In the genomic region with DNA sequence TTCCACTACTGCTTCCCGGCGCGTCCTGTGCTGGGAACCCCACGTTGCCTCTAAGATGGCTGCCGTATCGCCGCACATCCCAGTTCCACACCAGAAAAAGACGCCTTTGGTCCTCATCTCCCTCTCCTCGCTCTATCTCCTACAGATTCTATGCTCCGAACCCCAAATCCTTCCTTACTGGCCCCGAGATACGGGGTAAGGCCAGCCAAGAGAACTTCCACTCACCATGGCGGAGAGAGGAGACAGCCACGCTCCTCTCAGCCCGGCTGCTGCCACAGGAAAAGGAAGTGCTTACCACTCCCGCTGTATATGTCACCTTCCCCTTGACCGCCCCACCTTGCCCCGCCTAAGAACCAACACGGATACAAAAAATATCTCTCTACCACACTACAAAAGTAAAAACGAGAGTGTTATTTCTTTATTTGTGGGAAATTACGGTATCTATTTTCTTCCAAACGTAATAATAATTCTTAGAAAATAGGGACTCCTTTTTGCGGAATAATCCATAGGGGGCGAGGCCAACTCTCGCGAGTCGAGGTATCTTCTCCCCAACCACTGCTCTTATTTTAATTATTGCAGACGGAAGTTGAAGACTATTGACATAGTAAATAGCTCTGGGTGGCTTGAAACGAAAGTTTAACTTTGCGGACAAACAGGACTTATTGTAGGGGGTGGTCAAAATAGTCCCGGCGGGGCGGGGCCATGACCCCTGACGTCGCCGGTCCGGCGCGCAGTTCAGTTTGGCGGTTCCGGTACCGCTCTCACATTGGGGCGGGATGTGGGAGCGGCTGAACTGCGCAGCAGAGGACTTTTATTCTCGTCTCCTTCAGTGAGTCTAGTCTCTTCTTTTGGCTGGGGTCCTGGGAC, we compare ENCODE assay signal across 1 cellular context.
A peak's percentile ranks its signal among the peaks of the same experiment; 100 is the strongest.
TF ChIP-seq lines count a peak whose summit lies in the region.

RPL4 (minus strand) TSS at position 293 of the 867 bp plus-strand sequence; CDS start at position 228, 65 bp downstream.
ZWILCH (plus strand) TSS at position 764 of the 867 bp plus-strand sequence; CDS start at position 777, 13 bp downstream.

TF ChIP-seq in GM12878, 131 proteins besides CTCF, POLR2A, EP300 and RAD21 (continued from another document and continues in another):
- TF ChIP-seq ZBTB11 (CRISPR knock-in tag; IDR thresholded peaks at IDR 0.05) (no peak), ZSCAN29 (IDR thresholded peaks at IDR 0.05) (no peak), POU2F2 (IDR thresholded peaks at IDR 0.05; ENCODE audit: borderline replicate concordance, low read depth, low read length) (peak; percentile 93), PAX8 (IDR thresholded peaks at IDR 0.05) (peak; percentile 70; the same call in 1 of the 2 replicates), EZH2 (IDR thresholded peaks at IDR 0.05; ENCODE audit: borderline replicate concordance, control insufficient read depth, low read depth, low read length) (no peak), ZBTB40 (IDR thresholded peaks at IDR 0.05; ENCODE audit: borderline replicate concordance) (peak; percentile 99), SUPT20H (IDR thresholded peaks at IDR 0.05; ENCODE audit: borderline replicate concordance, control insufficient read depth, low read depth, low read length) (no peak), RFX5 (IDR thresholded peaks at IDR 0.05; ENCODE audit: low read depth, low read length) (no peak), PKNOX1 (IDR thresholded peaks at IDR 0.05) (peak; percentile 61; the same call in 1 of the 2 replicates), YBX1 (IDR thresholded peaks at IDR 0.05) (no peak), ETV6 (conservative IDR thresholded peaks at IDR 0.05 in 1 of 2, IDR thresholded peaks at IDR 0.05 in 1 of 2; ENCODE audit: borderline replicate concordance in 1 of 2, low read depth in 1 of 2) (peak in 1 of 2 experiments; percentile 55; a peak in 1 of 4 replicates), IRF5 (IDR thresholded peaks at IDR 0.05; ENCODE audit: borderline replicate concordance) (peak; percentile 75), RELA (IDR thresholded peaks at IDR 0.05; ENCODE audit: borderline replicate concordance, partially characterized antibody) (peak; percentile 35)
- TF ChIP-seq, protein P1, sequence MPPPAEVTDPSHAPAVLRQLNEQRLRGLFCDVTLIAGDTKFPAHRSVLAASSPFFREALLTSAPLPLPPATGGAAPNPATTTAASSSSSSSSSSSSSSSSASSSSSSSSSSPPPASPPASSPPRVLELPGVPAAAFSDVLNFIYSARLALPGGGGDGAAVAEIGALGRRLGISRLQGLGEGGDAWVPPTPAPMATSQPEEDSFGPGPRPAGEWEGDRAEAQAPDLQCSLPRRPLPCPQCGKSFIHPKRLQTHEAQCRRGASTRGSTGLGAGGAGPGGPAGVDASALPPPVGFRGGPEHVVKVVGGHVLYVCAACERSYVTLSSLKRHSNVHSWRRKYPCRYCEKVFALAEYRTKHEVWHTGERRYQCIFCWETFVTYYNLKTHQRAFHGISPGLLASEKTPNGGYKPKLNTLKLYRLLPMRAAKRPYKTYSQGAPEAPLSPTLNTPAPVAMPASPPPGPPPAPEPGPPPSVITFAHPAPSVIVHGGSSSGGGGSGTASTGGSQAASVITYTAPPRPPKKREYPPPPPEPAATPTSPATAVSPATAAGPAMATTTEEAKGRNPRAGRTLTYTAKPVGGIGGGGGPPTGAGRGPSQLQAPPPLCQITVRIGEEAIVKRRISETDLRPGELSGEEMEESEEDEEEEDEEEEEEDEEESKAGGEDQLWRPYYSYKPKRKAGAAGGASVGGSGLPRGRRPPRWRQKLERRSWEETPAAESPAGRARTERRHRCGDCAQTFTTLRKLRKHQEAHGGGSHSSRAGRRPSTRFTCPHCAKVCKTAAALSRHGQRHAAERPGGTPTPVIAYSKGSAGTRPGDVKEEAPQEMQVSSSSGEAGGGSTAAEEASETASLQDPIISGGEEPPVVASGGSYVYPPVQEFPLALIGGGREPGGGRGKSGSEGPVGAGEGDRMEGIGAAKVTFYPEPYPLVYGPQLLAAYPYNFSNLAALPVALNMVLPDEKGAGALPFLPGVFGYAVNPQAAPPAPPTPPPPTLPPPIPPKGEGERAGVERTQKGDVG (CRISPR knock-in tag; IDR thresholded peaks at IDR 0.05) = no peak
- TF ChIP-seq, protein P2, sequence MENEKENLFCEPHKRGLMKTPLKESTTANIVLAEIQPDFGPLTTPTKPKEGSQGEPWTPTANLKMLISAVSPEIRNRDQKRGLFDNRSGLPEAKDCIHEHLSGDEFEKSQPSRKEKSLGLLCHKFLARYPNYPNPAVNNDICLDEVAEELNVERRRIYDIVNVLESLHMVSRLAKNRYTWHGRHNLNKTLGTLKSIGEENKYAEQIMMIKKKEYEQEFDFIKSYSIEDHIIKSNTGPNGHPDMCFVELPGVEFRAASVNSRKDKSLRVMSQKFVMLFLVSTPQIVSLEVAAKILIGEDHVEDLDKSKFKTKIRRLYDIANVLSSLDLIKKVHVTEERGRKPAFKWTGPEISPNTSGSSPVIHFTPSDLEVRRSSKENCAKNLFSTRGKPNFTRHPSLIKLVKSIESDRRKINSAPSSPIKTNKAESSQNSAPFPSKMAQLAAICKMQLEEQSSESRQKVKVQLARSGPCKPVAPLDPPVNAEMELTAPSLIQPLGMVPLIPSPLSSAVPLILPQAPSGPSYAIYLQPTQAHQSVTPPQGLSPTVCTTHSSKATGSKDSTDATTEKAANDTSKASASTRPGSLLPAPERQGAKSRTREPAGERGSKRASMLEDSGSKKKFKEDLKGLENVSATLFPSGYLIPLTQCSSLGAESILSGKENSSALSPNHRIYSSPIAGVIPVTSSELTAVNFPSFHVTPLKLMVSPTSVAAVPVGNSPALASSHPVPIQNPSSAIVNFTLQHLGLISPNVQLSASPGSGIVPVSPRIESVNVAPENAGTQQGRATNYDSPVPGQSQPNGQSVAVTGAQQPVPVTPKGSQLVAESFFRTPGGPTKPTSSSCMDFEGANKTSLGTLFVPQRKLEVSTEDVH (IDR thresholded peaks at IDR 0.05; ENCODE audit: low read depth, partially characterized antibody) = peak; percentile 96
- TF ChIP-seq, protein P3, sequence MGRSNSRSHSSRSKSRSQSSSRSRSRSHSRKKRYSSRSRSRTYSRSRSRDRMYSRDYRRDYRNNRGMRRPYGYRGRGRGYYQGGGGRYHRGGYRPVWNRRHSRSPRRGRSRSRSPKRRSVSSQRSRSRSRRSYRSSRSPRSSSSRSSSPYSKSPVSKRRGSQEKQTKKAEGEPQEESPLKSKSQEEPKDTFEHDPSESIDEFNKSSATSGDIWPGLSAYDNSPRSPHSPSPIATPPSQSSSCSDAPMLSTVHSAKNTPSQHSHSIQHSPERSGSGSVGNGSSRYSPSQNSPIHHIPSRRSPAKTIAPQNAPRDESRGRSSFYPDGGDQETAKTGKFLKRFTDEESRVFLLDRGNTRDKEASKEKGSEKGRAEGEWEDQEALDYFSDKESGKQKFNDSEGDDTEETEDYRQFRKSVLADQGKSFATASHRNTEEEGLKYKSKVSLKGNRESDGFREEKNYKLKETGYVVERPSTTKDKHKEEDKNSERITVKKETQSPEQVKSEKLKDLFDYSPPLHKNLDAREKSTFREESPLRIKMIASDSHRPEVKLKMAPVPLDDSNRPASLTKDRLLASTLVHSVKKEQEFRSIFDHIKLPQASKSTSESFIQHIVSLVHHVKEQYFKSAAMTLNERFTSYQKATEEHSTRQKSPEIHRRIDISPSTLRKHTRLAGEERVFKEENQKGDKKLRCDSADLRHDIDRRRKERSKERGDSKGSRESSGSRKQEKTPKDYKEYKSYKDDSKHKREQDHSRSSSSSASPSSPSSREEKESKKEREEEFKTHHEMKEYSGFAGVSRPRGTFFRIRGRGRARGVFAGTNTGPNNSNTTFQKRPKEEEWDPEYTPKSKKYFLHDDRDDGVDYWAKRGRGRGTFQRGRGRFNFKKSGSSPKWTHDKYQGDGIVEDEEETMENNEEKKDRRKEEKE (IDR thresholded peaks at IDR 0.05) = no peak
- TF ChIP-seq, protein P4, sequence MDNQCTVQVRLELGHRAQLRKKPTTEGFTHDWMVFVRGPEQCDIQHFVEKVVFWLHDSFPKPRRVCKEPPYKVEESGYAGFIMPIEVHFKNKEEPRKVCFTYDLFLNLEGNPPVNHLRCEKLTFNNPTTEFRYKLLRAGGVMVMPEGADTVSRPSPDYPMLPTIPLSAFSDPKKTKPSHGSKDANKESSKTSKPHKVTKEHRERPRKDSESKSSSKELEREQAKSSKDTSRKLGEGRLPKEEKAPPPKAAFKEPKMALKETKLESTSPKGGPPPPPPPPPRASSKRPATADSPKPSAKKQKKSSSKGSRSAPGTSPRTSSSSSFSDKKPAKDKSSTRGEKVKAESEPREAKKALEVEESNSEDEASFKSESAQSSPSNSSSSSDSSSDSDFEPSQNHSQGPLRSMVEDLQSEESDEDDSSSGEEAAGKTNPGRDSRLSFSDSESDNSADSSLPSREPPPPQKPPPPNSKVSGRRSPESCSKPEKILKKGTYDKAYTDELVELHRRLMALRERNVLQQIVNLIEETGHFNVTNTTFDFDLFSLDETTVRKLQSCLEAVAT (IDR thresholded peaks at IDR 0.05) = peak; percentile 92
- TF ChIP-seq, protein P5, sequence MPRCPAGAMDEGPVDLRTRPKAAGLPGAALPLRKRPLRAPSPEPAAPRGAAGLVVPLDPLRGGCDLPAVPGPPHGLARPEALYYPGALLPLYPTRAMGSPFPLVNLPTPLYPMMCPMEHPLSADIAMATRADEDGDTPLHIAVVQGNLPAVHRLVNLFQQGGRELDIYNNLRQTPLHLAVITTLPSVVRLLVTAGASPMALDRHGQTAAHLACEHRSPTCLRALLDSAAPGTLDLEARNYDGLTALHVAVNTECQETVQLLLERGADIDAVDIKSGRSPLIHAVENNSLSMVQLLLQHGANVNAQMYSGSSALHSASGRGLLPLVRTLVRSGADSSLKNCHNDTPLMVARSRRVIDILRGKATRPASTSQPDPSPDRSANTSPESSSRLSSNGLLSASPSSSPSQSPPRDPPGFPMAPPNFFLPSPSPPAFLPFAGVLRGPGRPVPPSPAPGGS (IDR thresholded peaks at IDR 0.05; ENCODE audit: borderline replicate concordance, insufficient read depth, low read depth, low read length, poor library complexity, severe bottlenecking) = no peak
